6 cellular contexts compared by ENCODE assay signal in the genomic region with DNA sequence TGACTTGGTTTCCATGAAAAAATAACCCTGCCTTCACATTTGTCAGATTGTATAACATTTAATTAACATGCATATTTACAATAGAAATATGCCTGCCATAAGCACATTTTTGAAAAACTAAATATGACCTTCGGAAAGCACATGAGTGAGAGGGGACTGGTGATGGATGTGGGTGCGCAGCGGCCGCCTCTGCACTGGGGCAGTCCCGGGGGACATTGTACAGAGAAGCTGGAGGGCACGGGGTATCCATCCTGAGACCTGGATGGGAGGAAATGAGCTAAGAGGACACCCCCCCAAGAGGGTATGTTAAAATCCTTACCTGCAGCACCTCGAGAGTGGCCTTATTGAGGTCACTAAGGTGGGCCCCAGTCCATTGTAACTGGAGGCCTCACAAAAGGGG.
"Had no signal": no experiment of that assay in that cellular context is flagged by ENCODE, and none has a peak within 500 bp of the region (broad histone marks: within the 10 kb centered on the region; RNA-seq: fewer than 3 reads in every experiment).

No MANE protein-coding gene starts in this region.

- H3K27ac Mint-ChIP-seq: IgD-negative memory B cell had no signal

- ATAC-seq: HepG2, K562 had no signal

- H3K4me3 Mint-ChIP-seq: IgD-negative memory B cell had no signal

- H3K4me1 Mint-ChIP-seq: IgD-negative memory B cell had no signal

- H3K4me3 ChIP-seq: K562 had no signal

- DNase-seq: IMR-90 had no signal

- H3K36me3 Mint-ChIP-seq: IgD-negative memory B cell had no signal

- H3K27ac ChIP-seq: HL-60 had no signal

- H3K27me3 Mint-ChIP-seq: IgD-negative memory B cell had no signal

- FAIRE-seq: HepG2, HTR-8/SVneo, K562 had no signal
